ENCODE assay signal across 11 cellular contexts in the genomic region with DNA sequence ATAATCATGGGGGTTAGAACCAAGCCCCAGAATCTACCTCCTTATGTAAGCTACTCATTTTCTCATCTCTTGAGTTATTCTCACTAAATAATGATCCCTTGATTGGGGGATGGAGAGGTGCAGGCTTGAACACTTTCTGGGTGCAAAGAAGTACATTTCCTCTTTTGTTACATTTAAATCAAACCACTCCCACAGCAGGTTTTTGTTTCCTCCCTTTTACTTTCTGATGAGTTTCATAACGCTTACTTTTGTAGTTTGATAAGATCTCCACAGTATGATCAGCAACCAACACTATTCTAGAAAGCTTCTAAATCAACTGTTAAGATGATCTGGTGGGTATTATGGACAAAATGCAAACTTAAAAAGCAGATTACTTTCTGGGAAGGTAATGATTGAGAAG. TPM values are rescaled to one million over a fixed set of nuclear protein-coding genes. Genes with fewer than 3 reads are reported as not detected.
DNase-seq lines count a peak whose midpoint lies in the region; ATAC-seq and TF ChIP-seq lines count a peak whose summit lies in the region.
"Had no signal": no experiment of that assay in that cellular context is flagged by ENCODE, and none has a peak within 500 bp of the region (broad histone marks: within the 10 kb centered on the region; RNA-seq: fewer than 3 reads in every experiment).

No MANE protein-coding gene starts in this region.

- H3K27me3 Mint-ChIP-seq in T-cell (no peaks in the 10 kb centered on the region), osteocyte (ENCODE audit: unreplicated experiment) (no peaks in the 10 kb centered on the region)

- ATAC-seq in T-cell (replicated peaks in 1 of 4) (peak; percentile 80 to 90 (median 84)), HG02610 (IDR thresholded peaks at IDR 0.05; ENCODE audit: unreplicated experiment) (no peak)

- in situ Hi-C loops in GM13976 (cut with MboI; ENCODE audit: low sequenced_read_pairs, unreplicated experiment), result loop anchor here (10.0 kb wide), 1 partner anchor 231 kb away; no protein-coding TSS in a partner anchor

- H3K4me1 Mint-ChIP-seq in T-cell (peaks cover 80 to 91% (median 86%) of the 10 kb centered on the region in 3 donors), osteocyte (ENCODE audit: unreplicated experiment) (no peaks in the 10 kb centered on the region)

- TF ChIP-seq CTCF in GM13976 (IDR thresholded peaks at IDR 0.05; ENCODE audit: borderline replicate concordance, control extremely low read depth, extremely low read depth, insufficient read depth, missing control alignments) (no peak), osteocyte (IDR thresholded peaks at IDR 0.05) (no peak)

- H3K9me3 Mint-ChIP-seq in T-cell (no peaks in the 10 kb centered on the region), osteocyte (ENCODE audit: unreplicated experiment) (no peaks in the 10 kb centered on the region)

- H3K4me3 Mint-ChIP-seq in T-cell (peak overlapping the region; percentile 35 to 56 (median 55)), osteocyte (ENCODE audit: unreplicated experiment) (no peak overlapping the region)

- H3K36me3 Mint-ChIP-seq in T-cell (peaks cover 6% of the 10 kb centered on the region), osteocyte (ENCODE audit: unreplicated experiment) (peaks cover 10% of the 10 kb centered on the region)

- peak overlapping the region; percentile 86 to 94 for H3K27ac Mint-ChIP-seq in T-cell
- no peak overlapping the region for H3K27ac Mint-ChIP-seq in osteocyte (ENCODE audit: unreplicated experiment)

- POLR2A ChIA-PET in T-cell (lab: Charles Lee), result interaction anchor here (0.6 to 1.5 kb wide), 4 partner anchors 14 to 228 kb away, joined by 3 to 7 read pairs (median 4); no protein-coding TSS in a partner anchor

- CTCF ChIA-PET in T-cell (lab: Charles Lee), result interaction anchor here in 1 of 2 donors (0.9 to 1.6 kb wide), 6 partner anchors 9 to 235 kb away, joined by 3 to 8 read pairs (median 7); a partner anchor contains a TSS

- peak; percentile 43 for DNase-seq in CD1c-positive myeloid dendritic cell (ENCODE audit: extremely low spot score)
- DNase-seq in GM13976 (ENCODE audit: low spot score), result peak; percentile 40
- peak in 1 of 34 experiments; percentile 11 for DNase-seq in T-cell
- peak; percentile 27 for DNase-seq in germinal center (ENCODE audit: low spot score)
- DNase-seq in NCI-H1436 (lab: John Stamatoyannopoulos, UW), result no peak
- no peak for DNase-seq in osteocyte (ENCODE audit: extremely low spot score, unreplicated experiment)
- DNase-seq in AG08396 (ENCODE audit: low spot score), result no peak
- DNase-seq: EL; NCI-H2171; stimulated activated CD4-positive, alpha-beta T cell treated with anti-CD3 and anti-CD28 coated beads, Interleukin-1b, Interleukin-23, amount 100 ng/mL, for 48 hours had no signal

RNA-seq across cellular contexts. Expression of a gene that starts 20.5 kb away (rescaled TPM):
- total RNA-seq in T-cell (10 to 100 TPM; 16.3 to 24.4 (median 18.3) TPM), osteocyte (10.1 and 12.2 TPM in 2 replicates)

Comparison
In these comparisons a context has a peak if more than half of its experiments do, and no peak if none do; other contexts are left out.
1. DNase-seq: peak in CD1c-positive myeloid dendritic cell (single experiment), GM13976 (single experiment) and germinal center (single experiment); none in NCI-H1436 (single experiment), osteocyte (single experiment) and AG08396 (single experiment).